ENCODE assay signal across 1 cellular context in genomic region chr22:49429066-49429465, GRCh38.
TF ChIP-seq lines count a peak whose summit lies in the region.

No MANE protein-coding gene starts in this region.

TF ChIP-seq in K562, 482 proteins besides CTCF, POLR2A, EP300 and RAD21 (continued from another document):
- no peak for TF ChIP-seq DEAF1 (CRISPR knock-in tag; IDR thresholded peaks at IDR 0.05)
